8 cellular contexts compared by ENCODE assay signal in the genomic region with DNA sequence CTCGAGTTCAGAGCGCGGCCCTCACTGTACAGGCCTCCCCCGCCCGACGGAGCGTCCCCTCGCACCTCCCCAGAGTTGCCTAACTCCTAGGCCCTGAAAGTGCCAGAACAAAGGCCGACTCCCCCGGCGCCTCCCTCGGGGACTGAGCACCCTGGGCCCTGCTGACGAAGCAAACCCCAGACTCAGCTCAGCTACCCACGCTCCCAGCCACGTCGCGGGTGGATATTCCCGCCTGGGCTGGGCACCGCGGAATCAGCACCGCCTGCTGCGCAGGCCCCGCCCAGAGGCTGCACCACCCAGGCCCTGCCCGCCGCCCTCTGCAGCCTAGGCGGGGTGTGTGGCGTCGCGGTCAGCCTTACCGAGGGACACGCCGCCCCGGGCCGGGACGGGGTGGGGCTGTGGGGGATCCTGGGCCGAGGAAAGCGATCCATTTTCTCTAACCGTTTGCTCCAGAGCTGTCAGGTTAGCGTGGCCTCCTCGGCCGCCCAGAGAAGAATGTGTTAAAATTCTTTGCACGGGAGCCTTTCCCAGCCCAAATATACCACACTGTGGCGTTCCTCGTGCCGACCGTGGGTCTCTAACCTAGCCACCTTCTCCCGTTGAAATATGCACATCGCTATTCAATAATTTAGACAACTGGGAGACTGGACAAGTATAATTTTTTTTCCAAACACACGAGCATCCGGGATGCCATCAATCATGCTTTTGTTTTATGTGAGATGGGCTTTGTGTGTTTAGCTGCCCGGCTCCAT. TPM values are rescaled to one million over a fixed set of nuclear protein-coding genes. Genes with fewer than 3 reads are reported as not detected.
DNase-seq lines count a peak whose midpoint lies in the region; ATAC-seq and TF ChIP-seq lines count a peak whose summit lies in the region.

No MANE protein-coding gene starts in this region.

- no peak for DNase-seq in activated naive CD8-positive, alpha-beta T cell treated with anti-CD3 and anti-CD28 coated beads, Interleukin-2, amount 10 ng/mL, durations not matched to agents 7 days and 5 days
- DNase-seq in activated naive CD8-positive, alpha-beta T cell treated with anti-CD3 and anti-CD28 coated beads for 36 hours: no peak
- DNase-seq in SW480 (ENCODE audit: low spot score) (peak; percentile 56), iPS-NIHi11 (ENCODE audit: low spot score) (peak; percentile 55), thyroid gland (no peak)
- DNase-seq in effector CD8-positive, alpha-beta T cell (lab: John Stamatoyannopoulos, UW): no peak

- peak overlapping the region; percentile 29 for H3K27ac Mint-ChIP-seq in activated naive CD8-positive, alpha-beta T cell treated with anti-CD3 and anti-CD28 coated beads, Interleukin-2, amount 10 ng/mL, durations not matched to agents 7 days and 5 days
- H3K27ac Mint-ChIP-seq in activated naive CD8-positive, alpha-beta T cell treated with anti-CD3 and anti-CD28 coated beads for 36 hours: no peak overlapping the region

- peaks cover 2% of the 10 kb centered on the region for H3K36me3 Mint-ChIP-seq in activated naive CD8-positive, alpha-beta T cell treated with anti-CD3 and anti-CD28 coated beads, Interleukin-2, amount 10 ng/mL, durations not matched to agents 7 days and 5 days
- peaks cover 15% of the 10 kb centered on the region for H3K36me3 Mint-ChIP-seq in activated naive CD8-positive, alpha-beta T cell treated with anti-CD3 and anti-CD28 coated beads for 36 hours

- no peaks in the 10 kb centered on the region for H3K36me3 ChIP-seq in urinary bladder (ENCODE audit: insufficient read depth)
- no peaks in the 10 kb centered on the region for H3K36me3 ChIP-seq in thyroid gland

- H3K4me1 Mint-ChIP-seq in activated naive CD8-positive, alpha-beta T cell treated with anti-CD3 and anti-CD28 coated beads, Interleukin-2, amount 10 ng/mL, durations not matched to agents 7 days and 5 days: peaks cover 2% of the 10 kb centered on the region
- peaks cover 11% of the 10 kb centered on the region for H3K4me1 Mint-ChIP-seq in activated naive CD8-positive, alpha-beta T cell treated with anti-CD3 and anti-CD28 coated beads for 36 hours

- H3K9me3 Mint-ChIP-seq in activated naive CD8-positive, alpha-beta T cell treated with anti-CD3 and anti-CD28 coated beads, Interleukin-2, amount 10 ng/mL, durations not matched to agents 7 days and 5 days: peaks cover 2% of the 10 kb centered on the region
- peaks cover 15% of the 10 kb centered on the region for H3K9me3 Mint-ChIP-seq in activated naive CD8-positive, alpha-beta T cell treated with anti-CD3 and anti-CD28 coated beads for 36 hours

- TF ChIP-seq POLR2A in thyroid gland (IDR thresholded peaks at IDR 0.05): no peak

- no peak overlapping the region for H3K4me3 Mint-ChIP-seq in activated naive CD8-positive, alpha-beta T cell treated with anti-CD3 and anti-CD28 coated beads, Interleukin-2, amount 10 ng/mL, durations not matched to agents 7 days and 5 days
- H3K4me3 Mint-ChIP-seq in activated naive CD8-positive, alpha-beta T cell treated with anti-CD3 and anti-CD28 coated beads for 36 hours: no peak overlapping the region

- intact Hi-C loops in thyroid gland (cut with DNase I): no loop called here

- peaks cover 53% of the 10 kb centered on the region for H3K27me3 ChIP-seq in thyroid gland

- POLR2A ChIA-PET in activated naive CD8-positive, alpha-beta T cell treated with anti-CD3 and anti-CD28 coated beads, Interleukin-2, amount 10 ng/mL, durations not matched to agents 7 days and 5 days (lab: Charles Lee): no interaction called here

- H3K4me1 ChIP-seq in urinary bladder (ENCODE audit: insufficient read depth) (no peaks in the 10 kb centered on the region), thyroid gland (peaks cover 6 to 12% of the 10 kb centered on the region in 2 donors)

- ATAC-seq in activated naive CD8-positive, alpha-beta T cell treated with anti-CD3 and anti-CD28 coated beads, Interleukin-2, amount 10 ng/mL, durations not matched to agents 7 days and 5 days (ENCODE audit: low read depth): no peak
- no peak for ATAC-seq in GM21381 (IDR thresholded peaks at IDR 0.05; ENCODE audit: unreplicated experiment)

- 4% methylated on average over 51 of the region's 51 CpGs for WGBS in urinary bladder
- 8 to 9% methylated on average over 34 to 46 of the region's 51 CpGs for WGBS in thyroid gland, 2 donors

- H3K27ac ChIP-seq in urinary bladder (ENCODE audit: low read depth) (no peak overlapping the region), thyroid gland (no peak overlapping the region)

- peaks cover 74% of the 10 kb centered on the region for H3K27me3 Mint-ChIP-seq in activated naive CD8-positive, alpha-beta T cell treated with anti-CD3 and anti-CD28 coated beads, Interleukin-2, amount 10 ng/mL, durations not matched to agents 7 days and 5 days
- H3K27me3 Mint-ChIP-seq in activated naive CD8-positive, alpha-beta T cell treated with anti-CD3 and anti-CD28 coated beads for 36 hours: peaks cover 91% of the 10 kb centered on the region

- H3K4me3 ChIP-seq in urinary bladder (ENCODE audit: low read depth, low read length): peak overlapping the region; percentile 15
- no peak overlapping the region for H3K4me3 ChIP-seq in thyroid gland (replicated peaks in 1 of 3)

- no peaks in the 10 kb centered on the region for H3K9me3 ChIP-seq in thyroid gland

- no peak for TF ChIP-seq CTCF in thyroid gland (IDR thresholded peaks at IDR 0.05)

RNA-seq across cellular contexts. Expression of gene TFAP2A, which starts 31.4 kb away (rescaled TPM):
- not detected for total RNA-seq in activated naive CD8-positive, alpha-beta T cell treated with anti-CD3 and anti-CD28 coated beads, Interleukin-2, amount 10 ng/mL, durations not matched to agents 7 days and 5 days
- total RNA-seq in activated naive CD8-positive, alpha-beta T cell treated with anti-CD3 and anti-CD28 coated beads for 36 hours: under 1 TPM in 1 of 2 experiments, not detected in 1; 0.10 TPM
- total RNA-seq in urinary bladder: 1.6 TPM
- 1.1 TPM for polyA plus RNA-seq in urinary bladder
- under 1 TPM in 2 of 4 donors, not detected in 2; 0.40 to 0.78 TPM for total RNA-seq in thyroid gland

Comparison
In these comparisons a context has a peak if more than half of its experiments do, and no peak if none do; other contexts are left out.
1. DNase-seq: peak in SW480 (single experiment) and iPS-NIHi11 (single experiment); none in activated naive CD8-positive, alpha-beta T cell treated with anti-CD3 and anti-CD28 coated beads, Interleukin-2, amount 10 ng/mL, durations not matched to agents 7 days and 5 days (single experiment), activated naive CD8-positive, alpha-beta T cell treated with anti-CD3 and anti-CD28 coated beads for 36 hours (single experiment), effector CD8-positive, alpha-beta T cell (single experiment) and thyroid gland (0 of 2).